Comparison of ENCODE assay signal across 21 cellular contexts in the genomic region with DNA sequence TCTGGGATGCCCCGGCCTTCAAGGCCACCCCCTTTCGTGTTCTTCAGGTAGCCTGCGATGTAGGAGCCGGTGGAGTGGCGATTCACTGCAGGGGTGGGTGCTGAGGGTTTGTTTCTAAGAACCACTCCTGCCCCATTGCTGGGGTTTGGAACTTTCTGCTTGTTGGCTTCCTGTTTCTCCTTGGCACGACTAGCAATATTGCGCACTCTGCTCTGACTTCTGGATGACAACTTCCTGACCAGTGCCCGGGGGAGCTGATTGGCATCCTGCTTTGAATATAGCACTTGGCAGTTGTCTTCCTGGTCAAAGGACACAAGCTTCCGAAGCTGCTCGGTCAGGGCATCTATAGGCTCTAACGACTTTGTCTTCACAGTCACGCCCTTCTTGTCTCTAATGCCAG.
DNase-seq lines count a peak whose midpoint lies in the region; FAIRE-seq and TF ChIP-seq lines count a peak whose summit lies in the region.
"Had no signal": no experiment of that assay in that cellular context is flagged by ENCODE, and none has a peak within 500 bp of the region (broad histone marks: within the 10 kb centered on the region; RNA-seq: fewer than 3 reads in every experiment).

No MANE protein-coding gene starts in this region.

- H3K9ac ChIP-seq in kidney (ENCODE audit: low read length in 2 of 2): no peak overlapping the region
- H3K9ac ChIP-seq: BLaER1 treated with 17β-estradiol and CSF1 and Interleukin-3, amounts not matched to agents 10 nM and 100 nM; GM23248 had no signal

- no peak for TF ChIP-seq POLR2A in NB4 (IDR thresholded peaks at IDR 0.05; ENCODE audit: extremely low read depth, insufficient read length)

- no peak overlapping the region for H3K27ac ChIP-seq in kidney (ENCODE audit: low read depth in 2 of 2, low read length in 2 of 2)
- H3K27ac ChIP-seq: 22Rv1; BLaER1 treated with 17β-estradiol and CSF1 and Interleukin-3, amounts not matched to agents 10 nM and 100 nM; GM23248 had no signal

- H3K4me3 ChIP-seq in NB4 (ENCODE audit: low read depth, low read length) (no peak overlapping the region), kidney (ENCODE audit: low read length in 2 of 2) (no peak overlapping the region)
- H3K4me3 ChIP-seq: BLaER1 treated with 17β-estradiol and CSF1 and Interleukin-3, amounts not matched to agents 10 nM and 100 nM; GM12878; GM23248 had no signal

- intact Hi-C loops in kidney (cut with DNase I): no loop called here

- H3K9me3 ChIP-seq in kidney (ENCODE audit: control insufficient read depth in 1 of 2, low read length in 2 of 2): peaks cover 0 to 5% of the 10 kb centered on the region in 2 donors
- H3K9me3 ChIP-seq: BE2C had no signal

- DNase-seq in AML-193 (lab: John Stamatoyannopoulos, UW) (peak; percentile 6 to 15), NB4 (ENCODE audit: low read depth) (peak; percentile 11), kidney (peak; percentile 28), HCEC 1CT (no peak), epidermal melanocyte (ENCODE audit: insufficient read length, low spot score) (no peak)
- no peak for DNase-seq in activated CD4-positive, alpha-beta T cell treated with anti-CD3 and anti-CD28 coated beads for 4 hours
- DNase-seq: BE2C; CD4-positive, alpha-beta T cell; CD8-positive, alpha-beta memory T cell; DMS 273 treated with DMSO at 0.1 percent for 48 hours; DMS79; EL; GDM1; GM23248; H7 had no signal

- H3K36me3 ChIP-seq in kidney (ENCODE audit: control insufficient read depth in 1 of 2, insufficient read depth in 2 of 2, low read length in 2 of 2): no peaks in the 10 kb centered on the region
- H3K36me3 ChIP-seq: BE2C had no signal

- no peak for FAIRE-seq in kidney (lab: Jason Lieb, UNC)
- FAIRE-seq: A204.1, D721Med, GM12878, H1 had no signal

- H3K4me1 ChIP-seq in kidney (ENCODE audit: control insufficient read depth in 1 of 2, insufficient read depth in 1 of 2, low read depth in 1 of 2, low read length in 2 of 2): no peaks in the 10 kb centered on the region
- H3K4me1 ChIP-seq: BE2C had no signal

- TF ChIP-seq CTCF in NB4 (IDR thresholded peaks at IDR 0.05; ENCODE audit: low read depth, low read length) (no peak), kidney (IDR thresholded peaks at IDR 0.05; ENCODE audit: borderline replicate concordance, extremely low read depth, insufficient read depth) (no peak)

Comparison
In these comparisons a context has a peak if more than half of its experiments do, and no peak if none do; other contexts are left out.
1. DNase-seq: peak in AML-193 (2 of 2), NB4 (single experiment) and kidney (single experiment); none in HCEC 1CT (single experiment), activated CD4-positive, alpha-beta T cell treated with anti-CD3 and anti-CD28 coated beads for 4 hours (0 of 2) and epidermal melanocyte (single experiment).